ENCODE assay signal across 21 cellular contexts in genomic region chr11:132463941-132464340, GRCh38.
A peak's percentile ranks its signal among the peaks of the same experiment; 100 is the strongest.
DNase-seq lines count a peak whose midpoint lies in the region; FAIRE-seq and TF ChIP-seq lines count a peak whose summit lies in the region.
"Had no signal": no experiment of that assay in that cellular context is flagged by ENCODE, and none has a peak within 500 bp of the region (broad histone marks: within the 10 kb centered on the region; RNA-seq: fewer than 3 reads in every experiment).

No MANE protein-coding gene starts in this region.

- H3K36me3 Mint-ChIP-seq in nephron (ENCODE audit: low read depth) = peaks cover 3% of the 10 kb centered on the region

- H3K36me3 ChIP-seq in fibroblast of lung (ENCODE audit: control insufficient read depth, insufficient read depth, low read length) (no peaks in the 10 kb centered on the region), right atrium auricular region (no peaks in the 10 kb centered on the region)
- H3K36me3 ChIP-seq: Peyer's patch had no signal

- H3K4me3 ChIP-seq in fibroblast of lung (replicated peaks in 1 of 4; ENCODE audit: control extremely low read depth in 1 of 4, insufficient read depth in 1 of 4, low read depth in 3 of 4, low read length in 4 of 4) (no peak overlapping the region), right atrium auricular region (no peak overlapping the region)
- H3K4me3 ChIP-seq: A549, Peyer's patch had no signal

- H3K27ac ChIP-seq in fibroblast of lung (ENCODE audit: insufficient read depth, low read length) (no peak overlapping the region), right atrium auricular region (no peak overlapping the region)
- H3K27ac ChIP-seq: A549, C4-2B, Peyer's patch had no signal

- no peaks in the 10 kb centered on the region for H4K20me1 ChIP-seq in fibroblast of lung (ENCODE audit: control insufficient read depth, extremely low read depth, insufficient read depth, low read length)

- TF ChIP-seq CTCF in fibroblast of lung (conservative IDR thresholded peaks at IDR 0.05 in 1 of 2, IDR thresholded peaks at IDR 0.05 in 1 of 2; ENCODE audit: low read depth in 1 of 2, low read length in 2 of 2) (no peak), nephron (IDR thresholded peaks at IDR 0.05; ENCODE audit: unreplicated experiment in 3 of 3) (no peak), right atrium auricular region (IDR thresholded peaks at IDR 0.05) (no peak)

- no peaks in the 10 kb centered on the region for H3K27me3 Mint-ChIP-seq in nephron (ENCODE audit: low read depth)

- H3K4me3 Mint-ChIP-seq in nephron = peak overlapping the region in 1 of 3 experiments; percentile 6

- H3K4me1 ChIP-seq in fibroblast of lung (ENCODE audit: control insufficient read depth, extremely low read depth, insufficient read depth, low read length) (no peaks in the 10 kb centered on the region), right atrium auricular region (no peaks in the 10 kb centered on the region)
- H3K4me1 ChIP-seq: A549, Peyer's patch had no signal

- H3K4me1 Mint-ChIP-seq in nephron = peaks cover 20% of the 10 kb centered on the region

- H3K9ac ChIP-seq in fibroblast of lung (ENCODE audit: insufficient read depth, low read length) = no peak overlapping the region

- no peaks in the 10 kb centered on the region for H3K9me3 ChIP-seq in fibroblast of lung (ENCODE audit: control insufficient read depth, insufficient read depth, low read depth, low read length)
- H3K9me3 ChIP-seq in right atrium auricular region = no peaks in the 10 kb centered on the region
- H3K9me3 ChIP-seq: A549, Peyer's patch had no signal

- DNase-seq in EH (ENCODE audit: low read depth) (peak; percentile 53), RPMI7951 (ENCODE audit: low read depth) (peak; percentile 34), fibroblast of lung (ENCODE audit: low read depth in 2 of 2) (peak; percentile 30 to 61), right atrium auricular region (ENCODE audit: low spot score) (no peak), NCI-H1436 (lab: John Stamatoyannopoulos, UW) (no peak), GM19239 (ENCODE audit: insufficient read length, low spot score) (no peak), NCI-H774 (lab: John Stamatoyannopoulos, UW) (no peak)
- DNase-seq: DMS79 treated with DMSO at 0.1 percent for 48 hours; KG1; NCI-H1436 treated with DMSO at 0.1 percent for 48 hours; NCI-H2029 treated with DMSO at 0.1 percent for 48 hours; NCI-H2171; NCI-H526; NK-92 treated with Interleukin-12 subunit alpha and Interleukin-12 subunit beta, amount 100 ng/mL, for 24 hours; Peyer's patch had no signal

- no peak overlapping the region for H3K4me2 ChIP-seq in fibroblast of lung (ENCODE audit: extremely low read depth, insufficient read depth, low read length)
- H3K4me2 ChIP-seq: A549 had no signal

- peaks cover 11% of the 10 kb centered on the region for H3K9me3 Mint-ChIP-seq in nephron

- H3K27me3 ChIP-seq in fibroblast of lung (ENCODE audit: control insufficient read depth, insufficient read depth, low read length) = no peaks in the 10 kb centered on the region
- H3K27me3 ChIP-seq in right atrium auricular region = no peaks in the 10 kb centered on the region
- H3K27me3 ChIP-seq: Peyer's patch had no signal

- FAIRE-seq in GM19239 (lab: Jason Lieb, UNC) = no peak
- FAIRE-seq: A549, G401.6, H1, HepG2 had no signal

- no peaks in the 10 kb centered on the region for H3K79me2 ChIP-seq in fibroblast of lung (ENCODE audit: control insufficient read depth, insufficient read depth, low read length)

- peak overlapping the region; percentile 46 to 86 (median 78) for H3K27ac Mint-ChIP-seq in nephron

- no peak overlapping the region for H2AFZ ChIP-seq in fibroblast of lung (ENCODE audit: low read length)

Comparison
In these comparisons a context has a peak if more than half of its experiments do, and no peak if none do; other contexts are left out.
1. DNase-seq: peak in EH (single experiment), RPMI7951 (single experiment) and fibroblast of lung (2 of 2); none in right atrium auricular region (single experiment), NCI-H1436 (single experiment), GM19239 (single experiment) and NCI-H774 (single experiment).